In the genomic region with DNA sequence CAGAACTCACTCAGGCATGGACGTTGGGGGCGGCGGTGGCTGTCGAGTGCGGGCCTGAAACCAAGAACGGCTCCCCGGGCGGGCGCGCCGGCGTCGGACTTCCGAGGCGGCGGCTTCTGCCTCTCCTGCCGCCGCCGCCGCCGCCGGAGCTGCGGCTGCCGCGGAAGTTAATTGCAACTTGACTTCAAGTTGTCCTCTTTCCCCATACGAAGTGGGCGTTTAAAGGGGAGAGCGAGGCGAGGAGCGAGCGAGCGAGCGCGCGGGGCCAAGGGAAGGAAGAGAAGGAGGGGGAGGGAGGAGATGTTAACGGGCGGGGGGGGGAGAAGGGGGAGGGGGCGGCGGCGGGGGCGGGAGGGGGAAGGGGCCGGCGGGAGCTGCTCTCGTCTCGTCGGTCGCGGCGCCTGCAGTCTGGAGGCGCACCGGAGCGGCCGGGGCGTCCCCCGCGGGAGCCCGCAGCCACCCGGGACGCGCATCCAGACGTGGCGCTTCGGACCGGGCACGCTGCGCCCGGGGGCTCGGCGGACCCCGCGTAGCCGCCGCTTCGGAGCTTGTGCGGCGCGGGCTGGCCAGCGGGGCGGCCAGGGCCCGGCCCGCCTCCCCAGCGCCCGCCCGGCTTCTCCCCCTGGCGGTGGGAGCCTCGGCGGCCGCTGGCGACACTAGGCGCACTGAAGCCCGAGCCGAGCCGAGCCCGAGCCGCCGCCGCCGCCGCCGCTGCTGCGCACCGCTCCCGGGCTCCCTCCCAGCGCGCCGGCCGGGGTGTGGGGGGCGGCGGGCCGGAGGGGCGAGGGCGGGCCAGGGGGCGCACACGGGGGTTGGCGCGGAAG, we compare ENCODE assay signal across 8 cellular contexts. TPM values are rescaled to one million over a fixed set of nuclear protein-coding genes. Genes with fewer than 3 reads are reported as not detected.
DNase-seq lines count a peak whose midpoint lies in the region; ATAC-seq and TF ChIP-seq lines count a peak whose summit lies in the region.

No MANE protein-coding gene starts in this region.

- peaks cover 8% of the 10 kb centered on the region for H3K36me3 Mint-ChIP-seq in mesothelial cell of epicardium

- peak overlapping the region; percentile 83 for H3K27ac Mint-ChIP-seq in mesothelial cell of epicardium

- H3K27me3 Mint-ChIP-seq in mesothelial cell of epicardium (ENCODE audit: low read depth), result peaks cover 39% of the 10 kb centered on the region

- H3K4me3 Mint-ChIP-seq in mesothelial cell of epicardium, result peak overlapping the region; percentile 88

- ATAC-seq in HG02852 (IDR thresholded peaks at IDR 0.05; ENCODE audit: unreplicated experiment), result peak; percentile 88

- H3K9me3 Mint-ChIP-seq in mesothelial cell of epicardium, result peaks cover 13% of the 10 kb centered on the region

- H3K4me1 Mint-ChIP-seq in mesothelial cell of epicardium, result peaks cover 35% of the 10 kb centered on the region

- DNase-seq in NCI-H2107 (lab: John Stamatoyannopoulos, UW) (peak; percentile 29), NCI-H2107 treated with DMSO at 0.1 percent for 48 hours (lab: John Stamatoyannopoulos, UW; ENCODE audit: unreplicated experiment) (no peak), NCI-H2171 treated with DMSO at 0.1 percent for 48 hours (lab: John Stamatoyannopoulos, UW) (peak; percentile 40), mesothelial cell of epicardium (ENCODE audit: low spot score in 2 of 2, unreplicated experiment in 2 of 2) (peak; percentile 77 to 86)
- peak; percentile 69 to 79 for DNase-seq in activated CD4-positive, alpha-beta T cell treated with anti-CD3 and anti-CD28 coated beads, Interleukin-2, amount 50 U/mL, for 48 hours
- peak; percentile 75 for DNase-seq in effector CD8-positive, alpha-beta T cell (lab: John Stamatoyannopoulos, UW)
- peak; percentile 61 for DNase-seq in stimulated activated CD8-positive, alpha-beta memory T cell treated with anti-CD3 and anti-CD28 coated beads, Interleukin-4, amount 100 ng/mL, for 24 hours (ENCODE audit: low read depth)

- TF ChIP-seq CTCF in mesothelial cell of epicardium (IDR thresholded peaks at IDR 0.05; ENCODE audit: unreplicated experiment), result peak; percentile 35

RNA-seq across cellular contexts. Expression of a gene that starts 19.7 kb away (rescaled TPM):
- total RNA-seq in mesothelial cell of epicardium, result 72.6 to 81.4 TPM (median 76.7 TPM) in 3 replicates
